16 cellular contexts compared by ENCODE assay signal in genomic region chr16:12239953-12240485, GRCh38.
DNase-seq lines count a peak whose midpoint lies in the region; ATAC-seq and TF ChIP-seq lines count a peak whose summit lies in the region.
"Had no signal": no experiment of that assay in that cellular context is flagged by ENCODE, and none has a peak within 500 bp of the region (broad histone marks: within the 10 kb centered on the region; RNA-seq: fewer than 3 reads in every experiment).

No MANE protein-coding gene starts in this region.

- H3K4me3 Mint-ChIP-seq in progenitor cell of endocrine pancreas (ENCODE audit: low read depth), result no peak overlapping the region
- H3K4me3 Mint-ChIP-seq: activated B cell treated with CpG ODN at 0.5 μM for 24 hours; activated naive CD8-positive, alpha-beta T cell treated with anti-CD3 and anti-CD28 coated beads, Interleukin-2, amount 10 ng/mL, durations not matched to agents 7 days and 5 days; neural progenitor cell had no signal

- peaks cover 3% of the 10 kb centered on the region for H3K9me3 Mint-ChIP-seq in progenitor cell of endocrine pancreas (ENCODE audit: low read depth)
- H3K9me3 Mint-ChIP-seq: activated B cell treated with CpG ODN at 0.5 μM for 24 hours; activated naive CD8-positive, alpha-beta T cell treated with anti-CD3 and anti-CD28 coated beads, Interleukin-2, amount 10 ng/mL, durations not matched to agents 7 days and 5 days had no signal

- WGBS in body of pancreas, 2 donors, result 21 to 31% methylated on average over 7 of the region's 7 CpGs

- TF ChIP-seq CTCF in body of pancreas (IDR thresholded peaks at IDR 0.05) (no peak), left ventricle myocardium inferior (IDR thresholded peaks at IDR 0.05; ENCODE audit: borderline replicate concordance) (no peak), progenitor cell of endocrine pancreas (IDR thresholded peaks at IDR 0.05; ENCODE audit: unreplicated experiment) (no peak), GM13977 (IDR thresholded peaks at IDR 0.05; ENCODE audit: extremely low read depth, insufficient read depth, missing control alignments) (no peak)

- H3K4me1 Mint-ChIP-seq in progenitor cell of endocrine pancreas (ENCODE audit: low read depth), result peaks cover 7% of the 10 kb centered on the region
- H3K4me1 Mint-ChIP-seq: activated naive CD8-positive, alpha-beta T cell treated with anti-CD3 and anti-CD28 coated beads, Interleukin-2, amount 10 ng/mL, durations not matched to agents 7 days and 5 days had no signal

- no peak for TF ChIP-seq POLR2A in body of pancreas (IDR thresholded peaks at IDR 0.05)

- no peaks in the 10 kb centered on the region for H3K9me3 ChIP-seq in body of pancreas
- H3K9me3 ChIP-seq in left ventricle myocardium inferior (replicated peaks), result no peaks in the 10 kb centered on the region
- H3K9me3 ChIP-seq: tibial nerve had no signal

- no peaks in the 10 kb centered on the region for H3K27me3 Mint-ChIP-seq in progenitor cell of endocrine pancreas
- H3K27me3 Mint-ChIP-seq: activated B cell treated with CpG ODN at 0.5 μM for 24 hours; activated naive CD8-positive, alpha-beta T cell treated with anti-CD3 and anti-CD28 coated beads, Interleukin-2, amount 10 ng/mL, durations not matched to agents 7 days and 5 days had no signal

- ATAC-seq in body of pancreas, result peak; percentile 55
- no peak for ATAC-seq in GM18909 (IDR thresholded peaks at IDR 0.05; ENCODE audit: poor library complexity, unreplicated experiment)
- ATAC-seq: left colon had no signal

- peaks cover 12% of the 10 kb centered on the region for H3K4me1 ChIP-seq in body of pancreas
- H3K4me1 ChIP-seq in left ventricle myocardium inferior, result peaks cover 35% of the 10 kb centered on the region

- H3K36me3 Mint-ChIP-seq in progenitor cell of endocrine pancreas (ENCODE audit: insufficient read depth), result peaks cover 4% of the 10 kb centered on the region

- no peaks in the 10 kb centered on the region for H3K27me3 ChIP-seq in body of pancreas
- no peaks in the 10 kb centered on the region for H3K27me3 ChIP-seq in left ventricle myocardium inferior (ENCODE audit: low read depth)
- H3K27me3 ChIP-seq: neural progenitor cell, tibial nerve had no signal

- in situ Hi-C loops in GM13977 (cut with MboI; ENCODE audit: low pct_unique_long_range_greater_than_20kb, low sequenced_read_pairs, unreplicated experiment), result no loop called here

- intact Hi-C loops in body of pancreas (cut with DNase I) (no loop called here), left ventricle myocardium inferior (cut with micrococcal nuclease) (no loop called here)

- no peak overlapping the region for H3K27ac ChIP-seq in body of pancreas
- peak overlapping the region; percentile 41 for H3K27ac ChIP-seq in left ventricle myocardium inferior (replicated peaks)
- H3K27ac ChIP-seq: neural progenitor cell, SK-N-MC had no signal

- no peak overlapping the region for H3K27ac Mint-ChIP-seq in progenitor cell of endocrine pancreas
- H3K27ac Mint-ChIP-seq: activated B cell treated with CpG ODN at 0.5 μM for 24 hours; activated naive CD8-positive, alpha-beta T cell treated with anti-CD3 and anti-CD28 coated beads, Interleukin-2, amount 10 ng/mL, durations not matched to agents 7 days and 5 days; neural progenitor cell had no signal

- DNase-seq in NCI-H1092 treated with DMSO at 0.1 percent for 48 hours (lab: John Stamatoyannopoulos, UW) (peak; percentile 36), NCI-H1092 (lab: John Stamatoyannopoulos, UW) (no peak), body of pancreas (peak in 1 of 4 donors; percentile 22), left ventricle myocardium inferior (no peak), stromal cell of bone marrow (ENCODE audit: low read depth) (peak; percentile 73), progenitor cell of endocrine pancreas (ENCODE audit: low spot score, unreplicated experiment) (no peak), GM13977 (ENCODE audit: low spot score) (no peak)
- DNase-seq: activated B cell treated with CpG ODN at 0.5 μM for 24 hours; activated CD8-positive, alpha-beta memory T cell treated with anti-CD3 and anti-CD28 coated beads, Interleukin-2, amount 50 U/mL, for 48 hours; activated naive CD8-positive, alpha-beta T cell treated with anti-CD3 and anti-CD28 coated beads, Interleukin-2, amount 10 ng/mL, durations not matched to agents 7 days and 5 days; left colon; NK-92 treated with Interleukin-12 subunit alpha and Interleukin-12 subunit beta, amount 100 ng/mL, for 24 hours had no signal

- no peaks in the 10 kb centered on the region for H3K36me3 ChIP-seq in body of pancreas (replicated peaks in 1 of 2; ENCODE audit: insufficient read depth in 1 of 2, low read depth in 2 of 2)
- H3K36me3 ChIP-seq in left ventricle myocardium inferior, result no peaks in the 10 kb centered on the region
- H3K36me3 ChIP-seq: neural progenitor cell, tibial nerve had no signal

- H3K4me3 ChIP-seq in body of pancreas, result no peak overlapping the region
- H3K4me3 ChIP-seq in left ventricle myocardium inferior, result peak overlapping the region; percentile 38
- H3K4me3 ChIP-seq: neural progenitor cell, SK-N-MC, tibial nerve had no signal

Comparison
In these comparisons a context has a peak if more than half of its experiments do, and no peak if none do; other contexts are left out.
1. DNase-seq: peak in NCI-H1092 treated with DMSO at 0.1 percent for 48 hours (single experiment) and stromal cell of bone marrow (single experiment); none in NCI-H1092 (single experiment), left ventricle myocardium inferior (single experiment), progenitor cell of endocrine pancreas (single experiment) and GM13977 (single experiment).